1 cellular context compared by ENCODE assay signal in the genomic region with DNA sequence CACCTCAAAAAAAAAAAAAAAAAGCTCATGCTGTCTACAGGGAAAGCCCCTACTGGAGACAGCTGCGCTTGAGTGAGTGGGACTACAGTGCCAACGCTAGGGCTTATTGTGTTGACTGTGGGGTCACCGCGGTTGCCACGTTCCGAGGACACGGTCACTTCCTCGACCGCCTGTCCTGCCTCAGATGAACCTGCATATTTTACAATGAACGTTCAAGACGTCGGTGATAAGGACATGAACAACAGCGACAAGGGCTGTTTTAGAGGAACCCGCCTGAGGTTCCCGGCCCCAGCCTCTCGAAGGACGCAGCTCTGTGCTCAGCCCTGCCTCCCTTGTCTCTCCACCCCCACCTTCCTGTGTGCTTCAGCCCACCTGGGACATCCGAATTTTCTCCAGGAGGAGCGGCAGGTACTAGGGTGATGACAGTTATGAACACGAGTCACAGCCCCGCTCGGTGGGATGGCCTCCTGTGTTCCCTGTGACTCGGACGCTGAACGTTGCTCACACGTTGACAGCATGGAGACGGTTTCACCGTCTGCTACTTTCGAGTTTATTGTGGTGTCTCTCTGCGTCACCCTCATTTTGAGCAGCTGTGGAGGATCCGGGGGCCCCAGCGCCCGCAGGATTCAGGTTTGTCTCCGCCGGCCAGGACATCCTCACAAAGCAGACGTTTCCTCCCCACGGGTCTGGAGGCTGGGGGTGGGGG.
A peak's percentile ranks its signal among the peaks of the same experiment; 100 is the strongest.
TF ChIP-seq lines count a peak whose summit lies in the region.

No MANE protein-coding gene starts in this region.

TF ChIP-seq in GM12878, 131 proteins besides CTCF, POLR2A, EP300 and RAD21 (continued from another document and continues in another):
- TF ChIP-seq SIN3A (IDR thresholded peaks at IDR 0.05; ENCODE audit: low read depth, low read length): no peak
- TF ChIP-seq ZNF274 (IDR thresholded peaks at IDR 0.05; ENCODE audit: insufficient read depth, insufficient read length): no peak
- no peak for TF ChIP-seq SUZ12 (IDR thresholded peaks at IDR 0.05; ENCODE audit: unreplicated experiment)
- 0 out of 2 replicates have a peak, but pooled peaks have one; percentile 6 for TF ChIP-seq TAF1 (IDR thresholded peaks at IDR 0.05; ENCODE audit: borderline replicate concordance, low read depth, low read length)
- peak; percentile 92 for TF ChIP-seq MYB (IDR thresholded peaks at IDR 0.05; ENCODE audit: borderline replicate concordance, low read depth, low read length)
- no peak for TF ChIP-seq RELA (IDR thresholded peaks at IDR 0.05; ENCODE audit: borderline replicate concordance, partially characterized antibody)
- TF ChIP-seq, protein P1, sequence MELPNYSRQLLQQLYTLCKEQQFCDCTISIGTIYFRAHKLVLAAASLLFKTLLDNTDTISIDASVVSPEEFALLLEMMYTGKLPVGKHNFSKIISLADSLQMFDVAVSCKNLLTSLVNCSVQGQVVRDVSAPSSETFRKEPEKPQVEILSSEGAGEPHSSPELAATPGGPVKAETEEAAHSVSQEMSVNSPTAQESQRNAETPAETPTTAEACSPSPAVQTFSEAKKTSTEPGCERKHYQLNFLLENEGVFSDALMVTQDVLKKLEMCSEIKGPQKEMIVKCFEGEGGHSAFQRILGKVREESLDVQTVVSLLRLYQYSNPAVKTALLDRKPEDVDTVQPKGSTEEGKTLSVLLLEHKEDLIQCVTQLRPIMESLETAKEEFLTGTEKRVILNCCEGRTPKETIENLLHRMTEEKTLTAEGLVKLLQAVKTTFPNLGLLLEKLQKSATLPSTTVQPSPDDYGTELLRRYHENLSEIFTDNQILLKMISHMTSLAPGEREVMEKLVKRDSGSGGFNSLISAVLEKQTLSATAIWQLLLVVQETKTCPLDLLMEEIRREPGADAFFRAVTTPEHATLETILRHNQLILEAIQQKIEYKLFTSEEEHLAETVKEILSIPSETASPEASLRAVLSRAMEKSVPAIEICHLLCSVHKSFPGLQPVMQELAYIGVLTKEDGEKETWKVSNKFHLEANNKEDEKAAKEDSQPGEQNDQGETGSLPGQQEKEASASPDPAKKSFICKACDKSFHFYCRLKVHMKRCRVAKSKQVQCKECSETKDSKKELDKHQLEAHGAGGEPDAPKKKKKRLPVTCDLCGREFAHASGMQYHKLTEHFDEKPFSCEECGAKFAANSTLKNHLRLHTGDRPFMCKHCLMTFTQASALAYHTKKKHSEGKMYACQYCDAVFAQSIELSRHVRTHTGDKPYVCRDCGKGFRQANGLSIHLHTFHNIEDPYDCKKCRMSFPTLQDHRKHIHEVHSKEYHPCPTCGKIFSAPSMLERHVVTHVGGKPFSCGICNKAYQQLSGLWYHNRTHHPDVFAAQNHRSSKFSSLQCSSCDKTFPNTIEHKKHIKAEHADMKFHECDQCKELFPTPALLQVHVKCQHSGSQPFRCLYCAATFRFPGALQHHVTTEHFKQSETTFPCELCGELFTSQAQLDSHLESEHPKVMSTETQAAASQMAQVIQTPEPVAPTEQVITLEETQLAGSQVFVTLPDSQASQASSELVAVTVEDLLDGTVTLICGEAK (IDR thresholded peaks at IDR 0.05; ENCODE audit: borderline replicate concordance): no peak
- peak; percentile 92 for TF ChIP-seq TCF12 (IDR thresholded peaks at IDR 0.05; ENCODE audit: low read depth, low read length)
- TF ChIP-seq IKZF2 (IDR thresholded peaks at IDR 0.05): peak; percentile 66 to 74
- no peak for TF ChIP-seq JUND (IDR thresholded peaks at IDR 0.05; ENCODE audit: low read depth, low read length)
- TF ChIP-seq, protein P2, sequence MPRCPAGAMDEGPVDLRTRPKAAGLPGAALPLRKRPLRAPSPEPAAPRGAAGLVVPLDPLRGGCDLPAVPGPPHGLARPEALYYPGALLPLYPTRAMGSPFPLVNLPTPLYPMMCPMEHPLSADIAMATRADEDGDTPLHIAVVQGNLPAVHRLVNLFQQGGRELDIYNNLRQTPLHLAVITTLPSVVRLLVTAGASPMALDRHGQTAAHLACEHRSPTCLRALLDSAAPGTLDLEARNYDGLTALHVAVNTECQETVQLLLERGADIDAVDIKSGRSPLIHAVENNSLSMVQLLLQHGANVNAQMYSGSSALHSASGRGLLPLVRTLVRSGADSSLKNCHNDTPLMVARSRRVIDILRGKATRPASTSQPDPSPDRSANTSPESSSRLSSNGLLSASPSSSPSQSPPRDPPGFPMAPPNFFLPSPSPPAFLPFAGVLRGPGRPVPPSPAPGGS (IDR thresholded peaks at IDR 0.05; ENCODE audit: borderline replicate concordance, insufficient read depth, low read depth, low read length, poor library complexity, severe bottlenecking): peak; percentile 10
- TF ChIP-seq, protein P3, sequence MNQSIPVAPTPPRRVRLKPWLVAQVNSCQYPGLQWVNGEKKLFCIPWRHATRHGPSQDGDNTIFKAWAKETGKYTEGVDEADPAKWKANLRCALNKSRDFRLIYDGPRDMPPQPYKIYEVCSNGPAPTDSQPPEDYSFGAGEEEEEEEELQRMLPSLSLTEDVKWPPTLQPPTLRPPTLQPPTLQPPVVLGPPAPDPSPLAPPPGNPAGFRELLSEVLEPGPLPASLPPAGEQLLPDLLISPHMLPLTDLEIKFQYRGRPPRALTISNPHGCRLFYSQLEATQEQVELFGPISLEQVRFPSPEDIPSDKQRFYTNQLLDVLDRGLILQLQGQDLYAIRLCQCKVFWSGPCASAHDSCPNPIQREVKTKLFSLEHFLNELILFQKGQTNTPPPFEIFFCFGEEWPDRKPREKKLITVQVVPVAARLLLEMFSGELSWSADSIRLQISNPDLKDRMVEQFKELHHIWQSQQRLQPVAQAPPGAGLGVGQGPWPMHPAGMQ (IDR thresholded peaks at IDR 0.05; ENCODE audit: borderline replicate concordance): no peak
- peak; percentile 75; the same call in 1 of the 2 replicates for TF ChIP-seq MTA2 (IDR thresholded peaks at IDR 0.05; ENCODE audit: low read depth)
- TF ChIP-seq SMAD1 (IDR thresholded peaks at IDR 0.05; ENCODE audit: low read depth, partially characterized antibody): no peak
- no peak for TF ChIP-seq ZBED1 (IDR thresholded peaks at IDR 0.05; ENCODE audit: borderline replicate concordance)
- TF ChIP-seq, protein P4, sequence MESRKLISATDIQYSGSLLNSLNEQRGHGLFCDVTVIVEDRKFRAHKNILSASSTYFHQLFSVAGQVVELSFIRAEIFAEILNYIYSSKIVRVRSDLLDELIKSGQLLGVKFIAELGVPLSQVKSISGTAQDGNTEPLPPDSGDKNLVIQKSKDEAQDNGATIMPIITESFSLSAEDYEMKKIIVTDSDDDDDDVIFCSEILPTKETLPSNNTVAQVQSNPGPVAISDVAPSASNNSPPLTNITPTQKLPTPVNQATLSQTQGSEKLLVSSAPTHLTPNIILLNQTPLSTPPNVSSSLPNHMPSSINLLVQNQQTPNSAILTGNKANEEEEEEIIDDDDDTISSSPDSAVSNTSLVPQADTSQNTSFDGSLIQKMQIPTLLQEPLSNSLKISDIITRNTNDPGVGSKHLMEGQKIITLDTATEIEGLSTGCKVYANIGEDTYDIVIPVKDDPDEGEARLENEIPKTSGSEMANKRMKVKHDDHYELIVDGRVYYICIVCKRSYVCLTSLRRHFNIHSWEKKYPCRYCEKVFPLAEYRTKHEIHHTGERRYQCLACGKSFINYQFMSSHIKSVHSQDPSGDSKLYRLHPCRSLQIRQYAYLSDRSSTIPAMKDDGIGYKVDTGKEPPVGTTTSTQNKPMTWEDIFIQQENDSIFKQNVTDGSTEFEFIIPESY (IDR thresholded peaks at IDR 0.05): no peak
- no peak; the same call in 1 of the 2 replicates for TF ChIP-seq LARP7 (IDR thresholded peaks at IDR 0.05)
- no peak for TF ChIP-seq IRF4 (IDR thresholded peaks at IDR 0.05; ENCODE audit: low read depth, low read length)
- TF ChIP-seq ZNF24 (IDR thresholded peaks at IDR 0.05): no peak
- no peak for TF ChIP-seq MTA3 (IDR thresholded peaks at IDR 0.05; ENCODE audit: borderline replicate concordance, low read length)
- no peak for TF ChIP-seq SREBF2 (IDR thresholded peaks at IDR 0.05; ENCODE audit: low read length)
- TF ChIP-seq, protein P5, sequence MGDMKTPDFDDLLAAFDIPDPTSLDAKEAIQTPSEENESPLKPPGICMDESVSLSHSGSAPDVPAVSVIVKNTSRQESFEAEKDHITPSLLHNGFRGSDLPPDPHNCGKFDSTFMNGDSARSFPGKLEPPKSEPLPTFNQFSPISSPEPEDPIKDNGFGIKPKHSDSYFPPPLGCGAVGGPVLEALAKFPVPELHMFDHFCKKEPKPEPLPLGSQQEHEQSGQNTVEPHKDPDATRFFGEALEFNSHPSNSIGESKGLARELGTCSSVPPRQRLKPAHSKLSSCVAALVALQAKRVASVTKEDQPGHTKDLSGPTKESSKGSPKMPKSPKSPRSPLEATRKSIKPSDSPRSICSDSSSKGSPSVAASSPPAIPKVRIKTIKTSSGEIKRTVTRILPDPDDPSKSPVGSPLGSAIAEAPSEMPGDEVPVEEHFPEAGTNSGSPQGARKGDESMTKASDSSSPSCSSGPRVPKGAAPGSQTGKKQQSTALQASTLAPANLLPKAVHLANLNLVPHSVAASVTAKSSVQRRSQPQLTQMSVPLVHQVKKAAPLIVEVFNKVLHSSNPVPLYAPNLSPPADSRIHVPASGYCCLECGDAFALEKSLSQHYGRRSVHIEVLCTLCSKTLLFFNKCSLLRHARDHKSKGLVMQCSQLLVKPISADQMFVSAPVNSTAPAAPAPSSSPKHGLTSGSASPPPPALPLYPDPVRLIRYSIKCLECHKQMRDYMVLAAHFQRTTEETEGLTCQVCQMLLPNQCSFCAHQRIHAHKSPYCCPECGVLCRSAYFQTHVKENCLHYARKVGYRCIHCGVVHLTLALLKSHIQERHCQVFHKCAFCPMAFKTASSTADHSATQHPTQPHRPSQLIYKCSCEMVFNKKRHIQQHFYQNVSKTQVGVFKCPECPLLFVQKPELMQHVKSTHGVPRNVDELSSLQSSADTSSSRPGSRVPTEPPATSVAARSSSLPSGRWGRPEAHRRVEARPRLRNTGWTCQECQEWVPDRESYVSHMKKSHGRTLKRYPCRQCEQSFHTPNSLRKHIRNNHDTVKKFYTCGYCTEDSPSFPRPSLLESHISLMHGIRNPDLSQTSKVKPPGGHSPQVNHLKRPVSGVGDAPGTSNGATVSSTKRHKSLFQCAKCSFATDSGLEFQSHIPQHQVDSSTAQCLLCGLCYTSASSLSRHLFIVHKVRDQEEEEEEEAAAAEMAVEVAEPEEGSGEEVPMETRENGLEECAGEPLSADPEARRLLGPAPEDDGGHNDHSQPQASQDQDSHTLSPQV (IDR thresholded peaks at IDR 0.05): no peak
- no peak for TF ChIP-seq HDAC6 (IDR thresholded peaks at IDR 0.05; ENCODE audit: unreplicated experiment)
- TF ChIP-seq, protein P6, sequence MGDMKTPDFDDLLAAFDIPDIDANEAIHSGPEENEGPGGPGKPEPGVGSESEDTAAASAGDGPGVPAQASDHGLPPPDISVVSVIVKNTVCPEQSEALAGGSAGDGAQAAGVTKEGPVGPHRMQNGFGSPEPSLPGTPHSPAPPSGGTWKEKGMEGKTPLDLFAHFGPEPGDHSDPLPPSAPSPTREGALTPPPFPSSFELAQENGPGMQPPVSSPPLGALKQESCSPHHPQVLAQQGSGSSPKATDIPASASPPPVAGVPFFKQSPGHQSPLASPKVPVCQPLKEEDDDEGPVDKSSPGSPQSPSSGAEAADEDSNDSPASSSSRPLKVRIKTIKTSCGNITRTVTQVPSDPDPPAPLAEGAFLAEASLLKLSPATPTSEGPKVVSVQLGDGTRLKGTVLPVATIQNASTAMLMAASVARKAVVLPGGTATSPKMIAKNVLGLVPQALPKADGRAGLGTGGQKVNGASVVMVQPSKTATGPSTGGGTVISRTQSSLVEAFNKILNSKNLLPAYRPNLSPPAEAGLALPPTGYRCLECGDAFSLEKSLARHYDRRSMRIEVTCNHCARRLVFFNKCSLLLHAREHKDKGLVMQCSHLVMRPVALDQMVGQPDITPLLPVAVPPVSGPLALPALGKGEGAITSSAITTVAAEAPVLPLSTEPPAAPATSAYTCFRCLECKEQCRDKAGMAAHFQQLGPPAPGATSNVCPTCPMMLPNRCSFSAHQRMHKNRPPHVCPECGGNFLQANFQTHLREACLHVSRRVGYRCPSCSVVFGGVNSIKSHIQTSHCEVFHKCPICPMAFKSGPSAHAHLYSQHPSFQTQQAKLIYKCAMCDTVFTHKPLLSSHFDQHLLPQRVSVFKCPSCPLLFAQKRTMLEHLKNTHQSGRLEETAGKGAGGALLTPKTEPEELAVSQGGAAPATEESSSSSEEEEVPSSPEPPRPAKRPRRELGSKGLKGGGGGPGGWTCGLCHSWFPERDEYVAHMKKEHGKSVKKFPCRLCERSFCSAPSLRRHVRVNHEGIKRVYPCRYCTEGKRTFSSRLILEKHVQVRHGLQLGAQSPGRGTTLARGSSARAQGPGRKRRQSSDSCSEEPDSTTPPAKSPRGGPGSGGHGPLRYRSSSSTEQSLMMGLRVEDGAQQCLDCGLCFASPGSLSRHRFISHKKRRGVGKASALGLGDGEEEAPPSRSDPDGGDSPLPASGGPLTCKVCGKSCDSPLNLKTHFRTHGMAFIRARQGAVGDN (IDR thresholded peaks at IDR 0.05): peak; percentile 83; the same call in 1 of the 2 replicates
- no peak for TF ChIP-seq POLR2AphosphoS2 (IDR thresholded peaks at IDR 0.05; ENCODE audit: low read depth, low read length)
- TF ChIP-seq, protein P7, sequence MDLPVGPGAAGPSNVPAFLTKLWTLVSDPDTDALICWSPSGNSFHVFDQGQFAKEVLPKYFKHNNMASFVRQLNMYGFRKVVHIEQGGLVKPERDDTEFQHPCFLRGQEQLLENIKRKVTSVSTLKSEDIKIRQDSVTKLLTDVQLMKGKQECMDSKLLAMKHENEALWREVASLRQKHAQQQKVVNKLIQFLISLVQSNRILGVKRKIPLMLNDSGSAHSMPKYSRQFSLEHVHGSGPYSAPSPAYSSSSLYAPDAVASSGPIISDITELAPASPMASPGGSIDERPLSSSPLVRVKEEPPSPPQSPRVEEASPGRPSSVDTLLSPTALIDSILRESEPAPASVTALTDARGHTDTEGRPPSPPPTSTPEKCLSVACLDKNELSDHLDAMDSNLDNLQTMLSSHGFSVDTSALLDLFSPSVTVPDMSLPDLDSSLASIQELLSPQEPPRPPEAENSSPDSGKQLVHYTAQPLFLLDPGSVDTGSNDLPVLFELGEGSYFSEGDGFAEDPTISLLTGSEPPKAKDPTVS (IDR thresholded peaks at IDR 0.05; ENCODE audit: low read depth, low read length): no peak
- peak; percentile 51; the same call in 1 of the 2 replicates for TF ChIP-seq GATAD2B (conservative IDR thresholded peaks at IDR 0.05; ENCODE audit: low read depth)
- no peak for TF ChIP-seq STAT3 (IDR thresholded peaks at IDR 0.05; ENCODE audit: low read depth, low read length)
- TF ChIP-seq, protein P8, sequence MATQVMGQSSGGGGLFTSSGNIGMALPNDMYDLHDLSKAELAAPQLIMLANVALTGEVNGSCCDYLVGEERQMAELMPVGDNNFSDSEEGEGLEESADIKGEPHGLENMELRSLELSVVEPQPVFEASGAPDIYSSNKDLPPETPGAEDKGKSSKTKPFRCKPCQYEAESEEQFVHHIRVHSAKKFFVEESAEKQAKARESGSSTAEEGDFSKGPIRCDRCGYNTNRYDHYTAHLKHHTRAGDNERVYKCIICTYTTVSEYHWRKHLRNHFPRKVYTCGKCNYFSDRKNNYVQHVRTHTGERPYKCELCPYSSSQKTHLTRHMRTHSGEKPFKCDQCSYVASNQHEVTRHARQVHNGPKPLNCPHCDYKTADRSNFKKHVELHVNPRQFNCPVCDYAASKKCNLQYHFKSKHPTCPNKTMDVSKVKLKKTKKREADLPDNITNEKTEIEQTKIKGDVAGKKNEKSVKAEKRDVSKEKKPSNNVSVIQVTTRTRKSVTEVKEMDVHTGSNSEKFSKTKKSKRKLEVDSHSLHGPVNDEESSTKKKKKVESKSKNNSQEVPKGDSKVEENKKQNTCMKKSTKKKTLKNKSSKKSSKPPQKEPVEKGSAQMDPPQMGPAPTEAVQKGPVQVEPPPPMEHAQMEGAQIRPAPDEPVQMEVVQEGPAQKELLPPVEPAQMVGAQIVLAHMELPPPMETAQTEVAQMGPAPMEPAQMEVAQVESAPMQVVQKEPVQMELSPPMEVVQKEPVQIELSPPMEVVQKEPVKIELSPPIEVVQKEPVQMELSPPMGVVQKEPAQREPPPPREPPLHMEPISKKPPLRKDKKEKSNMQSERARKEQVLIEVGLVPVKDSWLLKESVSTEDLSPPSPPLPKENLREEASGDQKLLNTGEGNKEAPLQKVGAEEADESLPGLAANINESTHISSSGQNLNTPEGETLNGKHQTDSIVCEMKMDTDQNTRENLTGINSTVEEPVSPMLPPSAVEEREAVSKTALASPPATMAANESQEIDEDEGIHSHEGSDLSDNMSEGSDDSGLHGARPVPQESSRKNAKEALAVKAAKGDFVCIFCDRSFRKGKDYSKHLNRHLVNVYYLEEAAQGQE (IDR thresholded peaks at IDR 0.05; ENCODE audit: low read depth, low read length): no peak
